15 cellular contexts compared by ENCODE assay signal in the genomic region with DNA sequence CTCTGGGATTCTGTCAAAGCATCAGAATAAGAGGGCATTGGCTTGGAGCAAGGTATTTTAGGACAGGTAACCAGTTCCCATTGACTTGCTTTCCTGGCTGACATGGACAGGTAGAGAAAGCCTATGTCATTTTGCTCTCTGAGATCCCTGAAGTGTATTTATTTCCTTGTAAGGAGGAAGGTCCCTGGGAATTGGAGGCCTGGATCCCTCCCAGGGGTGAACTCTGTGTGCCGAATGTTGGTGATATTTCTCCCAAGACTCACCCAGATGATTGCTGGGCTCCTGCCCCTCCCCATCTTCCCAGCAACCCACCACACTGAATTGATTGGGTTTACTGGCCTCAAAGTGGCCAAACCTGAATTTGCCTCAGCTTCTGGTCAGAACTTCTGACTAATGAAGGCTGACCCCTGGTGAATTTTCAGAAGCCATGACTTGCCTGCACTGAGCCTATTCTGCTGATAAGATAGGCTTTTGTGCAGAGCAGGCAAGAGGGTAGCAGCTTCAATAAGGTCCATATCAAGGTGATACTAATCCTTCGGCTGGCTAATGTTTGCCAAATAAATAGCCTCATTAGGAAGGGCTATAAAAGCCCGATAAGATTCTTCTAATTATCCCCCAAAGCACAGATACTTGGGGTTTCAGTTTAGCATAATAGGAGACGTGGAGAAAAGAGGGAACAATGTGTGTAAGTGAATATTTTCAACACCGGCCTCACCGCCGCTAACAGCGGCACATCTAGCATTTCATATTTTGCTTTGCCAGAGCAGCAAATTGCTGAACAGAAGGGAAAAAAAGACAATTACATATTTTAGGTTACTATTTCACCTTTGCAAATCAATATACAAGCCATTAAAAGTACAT.
DNase-seq lines count a peak whose midpoint lies in the region; ATAC-seq and TF ChIP-seq lines count a peak whose summit lies in the region.
"Had no signal": no experiment of that assay in that cellular context is flagged by ENCODE, and none has a peak within 500 bp of the region (broad histone marks: within the 10 kb centered on the region; RNA-seq: fewer than 3 reads in every experiment).

No MANE protein-coding gene starts in this region.

- WGBS in sigmoid colon, 2 donors: 55 to 79% methylated on average over 8 of the region's 8 CpGs

- H3K27ac ChIP-seq in brain microvascular endothelial cell: no peak overlapping the region
- peak overlapping the region; percentile 11 to 57 for H3K27ac ChIP-seq in mucosa of rectum (ENCODE audit: low read depth in 2 of 2, low read length in 2 of 2)
- no peak overlapping the region for H3K27ac ChIP-seq in sigmoid colon

- peak; percentile 42; the same call in 1 of the 2 replicates for TF ChIP-seq CTCF in LNCaP clone FGC (IDR thresholded peaks at IDR 0.05; ENCODE audit: control insufficient read depth, extremely low read depth, insufficient read depth)
- peak; percentile 6 for TF ChIP-seq CTCF in brain microvascular endothelial cell (IDR thresholded peaks at IDR 0.05; ENCODE audit: low read depth, low read length, missing control alignments)
- no peak for TF ChIP-seq CTCF in sigmoid colon (IDR thresholded peaks at IDR 0.05)

- no peak overlapping the region for H3K4me3 ChIP-seq in LNCaP clone FGC (ENCODE audit: low read depth, low read length)
- no peak overlapping the region for H3K4me3 ChIP-seq in brain microvascular endothelial cell (ENCODE audit: low read depth, low read length)
- no peak overlapping the region for H3K4me3 ChIP-seq in mucosa of rectum (ENCODE audit: low read length in 2 of 2)
- no peak overlapping the region for H3K4me3 ChIP-seq in sigmoid colon

- TF ChIP-seq POLR2A in sigmoid colon (IDR thresholded peaks at IDR 0.05): no peak

- intact Hi-C loops in sigmoid colon (cut with DNase I): no loop called here

- no peak overlapping the region for H3K9ac ChIP-seq in mucosa of rectum (ENCODE audit: low read depth in 1 of 2, low read length in 2 of 2)

- H3K27me3 Mint-ChIP-seq in natural killer cell treated with Interleukin-12 subunit alpha and Interleukin-12 subunit beta and Interleukin-15 and Interleukin-18, amount 100 ng/mL, for 72 hours: peaks cover 11 to 17% of the 10 kb centered on the region in 2 donors

- H3K4me1 ChIP-seq in mucosa of rectum (ENCODE audit: control insufficient read depth in 2 of 2, insufficient read depth in 2 of 2, low read length in 2 of 2) (peaks cover 5 to 7% of the 10 kb centered on the region in 2 donors), sigmoid colon (peaks cover 0 to 10% (median 9%) of the 10 kb centered on the region in 4 donors)

- no peaks in the 10 kb centered on the region for H3K9me3 ChIP-seq in mucosa of rectum (ENCODE audit: control insufficient read depth in 2 of 2, low read length in 2 of 2)
- H3K9me3 ChIP-seq in sigmoid colon: no peaks in the 10 kb centered on the region

- no peaks in the 10 kb centered on the region for H3K36me3 Mint-ChIP-seq in natural killer cell treated with Interleukin-12 subunit alpha and Interleukin-12 subunit beta and Interleukin-15 and Interleukin-18, amount 100 ng/mL, for 72 hours
- H3K36me3 Mint-ChIP-seq: naive B cell had no signal

- DNase-seq in D341Med (ENCODE audit: low spot score) (peak; percentile 13), LNCaP clone FGC (ENCODE audit: low read depth) (peak; percentile 56), brain microvascular endothelial cell (no peak), sigmoid colon (no peak)
- DNase-seq in natural killer cell treated with Interleukin-12 subunit alpha and Interleukin-12 subunit beta and Interleukin-15 and Interleukin-18, amount 100 ng/mL, for 72 hours (ENCODE audit: low spot score): no peak
- DNase-seq: activated CD4-positive, CD25-positive, alpha-beta regulatory T cell; amygdala; GF-D8; kidney glomerular epithelial cell; naive B cell; NCI-H524 treated with DMSO at 0.1 percent for 48 hours; stimulated activated naive CD8-positive, alpha-beta T cell treated with anti-CD3 and anti-CD28 coated beads, Interleukin-15, Interleukin-2, amounts not matched to agents 100 U/mL and 50 U/mL, for 24 hours had no signal

- H3K4me1 Mint-ChIP-seq in natural killer cell treated with Interleukin-12 subunit alpha and Interleukin-12 subunit beta and Interleukin-15 and Interleukin-18, amount 100 ng/mL, for 72 hours (ENCODE audit: low read depth in 2 of 2): no peaks in the 10 kb centered on the region

- in situ Hi-C loops in brain microvascular endothelial cell (cut with HindIII; ENCODE audit: low pct_ligation_motif_present, low sequenced_read_pairs): no loop called here

- H3K27me3 ChIP-seq in brain microvascular endothelial cell (replicated peaks) (peaks cover 5% of the 10 kb centered on the region), mucosa of rectum (ENCODE audit: control insufficient read depth in 2 of 2, insufficient read depth in 2 of 2, low read length in 2 of 2) (peaks cover 12 to 35% of the 10 kb centered on the region in 2 donors), sigmoid colon (no peaks in the 10 kb centered on the region)

- TF ChIP-seq EP300 in sigmoid colon (IDR thresholded peaks at IDR 0.05): no peak

- no peak overlapping the region for H3K27ac Mint-ChIP-seq in natural killer cell treated with Interleukin-12 subunit alpha and Interleukin-12 subunit beta and Interleukin-15 and Interleukin-18, amount 100 ng/mL, for 72 hours
- H3K27ac Mint-ChIP-seq: naive B cell had no signal

- no peaks in the 10 kb centered on the region for H3K36me3 ChIP-seq in brain microvascular endothelial cell (replicated peaks)
- no peaks in the 10 kb centered on the region for H3K36me3 ChIP-seq in mucosa of rectum (ENCODE audit: control insufficient read depth in 2 of 2, insufficient read depth in 2 of 2, low read length in 2 of 2)
- H3K36me3 ChIP-seq in sigmoid colon: no peaks in the 10 kb centered on the region

- H3K9me3 Mint-ChIP-seq in natural killer cell treated with Interleukin-12 subunit alpha and Interleukin-12 subunit beta and Interleukin-15 and Interleukin-18, amount 100 ng/mL, for 72 hours: no peaks in the 10 kb centered on the region
- H3K9me3 Mint-ChIP-seq: naive B cell had no signal

- ATAC-seq in HG02623 (IDR thresholded peaks at IDR 0.05; ENCODE audit: unreplicated experiment): no peak
- ATAC-seq in natural killer cell treated with Interleukin-12 subunit alpha and Interleukin-12 subunit beta and Interleukin-15 and Interleukin-18, amount 100 ng/mL, for 72 hours: no peak
- ATAC-seq: sciatic nerve; stimulated activated naive CD8-positive, alpha-beta T cell treated with anti-CD3 and anti-CD28 coated beads, Interleukin-15, Interleukin-2, amounts not matched to agents 100 U/mL and 50 U/mL, for 24 hours had no signal

- no peak overlapping the region for H3K4me3 Mint-ChIP-seq in natural killer cell treated with Interleukin-12 subunit alpha and Interleukin-12 subunit beta and Interleukin-15 and Interleukin-18, amount 100 ng/mL, for 72 hours
- H3K4me3 Mint-ChIP-seq: naive B cell had no signal

Comparison
In these comparisons a context has a peak if more than half of its experiments do, and no peak if none do; other contexts are left out.
1. DNase-seq: peak in D341Med (single experiment) and LNCaP clone FGC (single experiment); none in brain microvascular endothelial cell (single experiment), sigmoid colon (single experiment) and natural killer cell treated with Interleukin-12 subunit alpha and Interleukin-12 subunit beta and Interleukin-15 and Interleukin-18, amount 100 ng/mL, for 72 hours (single experiment).
2. CTCF ChIP-seq: peak in LNCaP clone FGC (single experiment) and brain microvascular endothelial cell (single experiment); none in sigmoid colon (0 of 4).
3. H3K27ac ChIP-seq: peak in mucosa of rectum (2 of 2); none in brain microvascular endothelial cell (single experiment) and sigmoid colon (0 of 4).